In genomic region chr5:87069311-87069710, GRCh38 we compare ENCODE assay signal across 20 cellular contexts.
"Had no signal": no experiment of that assay in that cellular context is flagged by ENCODE, and none has a peak within 500 bp of the region (broad histone marks: within the 10 kb centered on the region; RNA-seq: fewer than 3 reads in every experiment).

No MANE protein-coding gene starts in this region.

- H3K9me3 Mint-ChIP-seq: activated T-cell treated with anti-CD3 and anti-CD28 coated beads, Interleukin-2, amount 50 U/mL, for 4 hours had no signal

- ATAC-seq: activated CD4-positive, CD25-positive, alpha-beta regulatory T cell treated with anti-CD3 and anti-CD28 coated beads, Interleukin-2, amount 50 U/mL, for 24 hours; activated CD8-positive, alpha-beta T cell treated with anti-CD3 and anti-CD28 coated beads, Interleukin-2, amount 10 ng/mL, durations not matched to agents 7 days and 5 days; activated T-cell treated with anti-CD3 and anti-CD28 coated beads, Interleukin-2, amount 50 U/mL, for 4 hours had no signal

- H3K4me3 Mint-ChIP-seq: activated CD8-positive, alpha-beta T cell treated with anti-CD3 and anti-CD28 coated beads, Interleukin-2, amount 10 ng/mL, durations not matched to agents 7 days and 5 days; activated naive CD4-positive, alpha-beta T cell treated with anti-CD3 and anti-CD28 coated beads, Interleukin-2, amount 10 ng/mL, durations not matched to agents 7 days and 5 days; activated naive CD8-positive, alpha-beta T cell treated with anti-CD3 and anti-CD28 coated beads for 36 hours; activated T-cell treated with anti-CD3 and anti-CD28 coated beads, Interleukin-2, amount 50 U/mL, for 4 hours had no signal

- H3K4me1 ChIP-seq: colonic mucosa, SJSA1 had no signal

- H3K36me3 Mint-ChIP-seq: activated naive CD8-positive, alpha-beta T cell treated with anti-CD3 and anti-CD28 coated beads for 36 hours had no signal

- H3K27me3 ChIP-seq: brain microvascular endothelial cell, cardiac muscle cell, colonic mucosa, SJSA1 had no signal

- FAIRE-seq: RCC 7860 had no signal

- H3K27ac ChIP-seq: brain microvascular endothelial cell, cardiac muscle cell, colonic mucosa, SJSA1 had no signal

- H3K9me3 ChIP-seq: colonic mucosa, SJSA1 had no signal

- H3K36me3 ChIP-seq: brain microvascular endothelial cell, cardiac muscle cell, colonic mucosa, SJSA1 had no signal

- H3K27me3 Mint-ChIP-seq: activated naive CD4-positive, alpha-beta T cell treated with anti-CD3 and anti-CD28 coated beads, Interleukin-2, amount 10 ng/mL, durations not matched to agents 7 days and 5 days; activated naive CD8-positive, alpha-beta T cell treated with anti-CD3 and anti-CD28 coated beads for 36 hours had no signal

- H3K4me3 ChIP-seq: cardiac muscle cell, colonic mucosa, SJSA1 had no signal

- H3K27ac Mint-ChIP-seq: activated CD8-positive, alpha-beta T cell treated with anti-CD3 and anti-CD28 coated beads, Interleukin-2, amount 10 ng/mL, durations not matched to agents 7 days and 5 days; activated naive CD4-positive, alpha-beta T cell treated with anti-CD3 and anti-CD28 coated beads, Interleukin-2, amount 10 ng/mL, durations not matched to agents 7 days and 5 days; activated naive CD8-positive, alpha-beta T cell treated with anti-CD3 and anti-CD28 coated beads for 36 hours had no signal

- DNase-seq: activated CD4-positive, alpha-beta T cell treated with anti-CD3 and anti-CD28 coated beads for 48 hours; activated CD4-positive, alpha-beta T cell treated with anti-CD3 and anti-CD28 coated beads, Interleukin-2, amount 50 U/mL, for 4 hours; activated gamma-delta T cell; activated naive CD8-positive, alpha-beta T cell treated with anti-CD3 and anti-CD28 coated beads for 36 hours; activated T-cell treated with anti-CD3 and anti-CD28 coated beads, Interleukin-2, amount 50 U/mL, for 4 hours; NCI-H1092; NCI-H1930; NCI-H2171; NCI-H2227 treated with DMSO at 0.1 percent for 48 hours; NCI-H446 treated with DMSO at 0.1 percent for 48 hours; NCI-H774; SHP77 had no signal
